In genomic region chrX:46791927-46792825, GRCh38 we compare ENCODE assay signal across 8 cellular contexts. TPM values are rescaled to one million over a fixed set of nuclear protein-coding genes. Genes with fewer than 3 reads are reported as not detected.
A peak's percentile ranks its signal among the peaks of the same experiment; 100 is the strongest.
DNase-seq lines count a peak whose midpoint lies in the region; ATAC-seq and TF ChIP-seq lines count a peak whose summit lies in the region.

No MANE protein-coding gene starts in this region.

- peak overlapping the region; percentile 54 to 78 for H3K27ac ChIP-seq in esophagus (ENCODE audit: low read depth in 2 of 2, low read length in 1 of 2)
- no peak overlapping the region for H3K27ac ChIP-seq in vagina
- peak overlapping the region in 1 of 2 donors; percentile 25 for H3K27ac ChIP-seq in uterus

- TF ChIP-seq CTCF in GM10248 (IDR thresholded peaks at IDR 0.05; ENCODE audit: control extremely low read depth, extremely low read depth, low read depth, missing control alignments) (no peak), vagina (IDR thresholded peaks at IDR 0.05) (no peak), uterus (IDR thresholded peaks at IDR 0.05) (no peak)

- POLR2A ChIA-PET in GM10248 (lab: Yijun Ruan, JAX): no interaction called here

- H3K36me3 ChIP-seq in esophagus (ENCODE audit: control insufficient read depth in 2 of 2, insufficient read depth in 2 of 2, low read length in 1 of 2) (no peaks in the 10 kb centered on the region), vagina (no peaks in the 10 kb centered on the region), uterus (no peaks in the 10 kb centered on the region)

- ATAC-seq in HG03354 (IDR thresholded peaks at IDR 0.05; ENCODE audit: poor library complexity, severe bottlenecking, unreplicated experiment): peak; percentile 77

- H3K9me3 ChIP-seq in esophagus (ENCODE audit: control insufficient read depth in 2 of 2, insufficient read depth in 1 of 2, low read depth in 1 of 2, low read length in 1 of 2) (no peaks in the 10 kb centered on the region), vagina (no peaks in the 10 kb centered on the region), uterus (no peaks in the 10 kb centered on the region)

- intact Hi-C loops in vagina (cut with DNase I): loop anchor here (5.0 kb wide), 1 partner anchor 35 kb away; the partner anchor contains the start of gene SLC9A7
- intact Hi-C loops in uterus (cut with DNase I; ENCODE audit: low total_unique reads): no loop called here

- 31 to 37% methylated on average over 7 of the region's 7 CpGs for WGBS in esophagus, 2 donors

- CTCF ChIA-PET in GM10248 (lab: Yijun Ruan, JAX): interaction anchor here (1.1 to 1.3 kb wide), 2 partner anchors 9 to 12 kb away, joined by 3 read pairs; no protein-coding TSS in a partner anchor

- H3K27me3 ChIP-seq in esophagus (ENCODE audit: control insufficient read depth in 1 of 2, insufficient read depth in 2 of 2, low read length in 2 of 2) (no peaks in the 10 kb centered on the region), vagina (no peaks in the 10 kb centered on the region), uterus (no peaks in the 10 kb centered on the region)

- peak; percentile 20 for DNase-seq in GM10248 (ENCODE audit: extremely low spot score)
- DNase-seq in SKM-1 (lab: John Stamatoyannopoulos, UW; ENCODE audit: unreplicated experiment): peak; percentile 8
- peak; percentile 76 for DNase-seq in skeletal muscle cell (ENCODE audit: low read depth)
- no peak for DNase-seq in vagina (ENCODE audit: extremely low spot score in 2 of 2)
- DNase-seq in germinal center (ENCODE audit: low spot score): no peak
- no peak for DNase-seq in uterus

- TF ChIP-seq POLR2A in vagina (IDR thresholded peaks at IDR 0.05) (no peak), uterus (IDR thresholded peaks at IDR 0.05) (no peak)

- H3K4me3 ChIP-seq in esophagus (ENCODE audit: low read depth in 1 of 2, low read length in 2 of 2) (no peak overlapping the region), skeletal muscle cell (ENCODE audit: low read depth, low read length) (no peak overlapping the region), vagina (no peak overlapping the region), uterus (no peak overlapping the region)

- H3K4me1 ChIP-seq in esophagus (ENCODE audit: control insufficient read depth in 2 of 2, insufficient read depth in 2 of 2, low read length in 1 of 2) (no peaks in the 10 kb centered on the region), vagina (no peaks in the 10 kb centered on the region), uterus (no peaks in the 10 kb centered on the region)

RNA-seq across cellular contexts. Expression of gene SLC9A7, which starts 33.3 kb away (rescaled TPM):
- polyA plus RNA-seq in esophagus: 1 to 10 TPM; 1.3 to 2.0 TPM
- total RNA-seq in vagina (4.2 TPM), uterus (1 to 10 TPM in 2 of 4 donors, under 1 TPM in 2; 0.51 to 6.4 (median 3.3) TPM)

RNA-seq across cellular contexts. Expression of gene RP2, which starts 44.7 kb away (rescaled TPM):
- polyA plus RNA-seq in esophagus: 1 to 10 TPM; 5.2 to 6.6 TPM
- 6.1 TPM for total RNA-seq in vagina
- 10 to 100 TPM in 1 of 4 donors, 1 to 10 TPM in 3; 1.0 to 33.0 (median 7.0) TPM for total RNA-seq in uterus

Comparison
In these comparisons a context has a peak if more than half of its experiments do, and no peak if none do; other contexts are left out.
1. DNase-seq: peak in GM10248 (single experiment), SKM-1 (single experiment) and skeletal muscle cell (single experiment); none in vagina (0 of 2), germinal center (single experiment) and uterus (0 of 2).